22 cellular contexts compared by ENCODE assay signal in genomic region chr13:75418997-75419396, GRCh38.
DNase-seq lines count a peak whose midpoint lies in the region; ATAC-seq, FAIRE-seq and TF ChIP-seq lines count a peak whose summit lies in the region.
"Had no signal": no experiment of that assay in that cellular context is flagged by ENCODE, and none has a peak within 500 bp of the region (broad histone marks: within the 10 kb centered on the region; RNA-seq: fewer than 3 reads in every experiment).

No MANE protein-coding gene starts in this region.

- peaks cover 100% of the 10 kb centered on the region for H3K79me2 ChIP-seq in DOHH2 (ENCODE audit: control insufficient read depth, low read length)

- no peaks in the 10 kb centered on the region for H3K36me3 Mint-ChIP-seq in activated T-helper 1 cell treated with anti-CD3 and anti-CD28 coated beads, Interleukin-12 subunit alpha, Interleukin-12 subunit beta, Interleukin-2, Interleukin-4 antibody, amounts not matched to agents 30 ng/mL and 10 ng/mL and 1 ng/mL, durations not matched to agents 14 hours and 24 hours and 36 hours (ENCODE audit: low read depth)
- H3K36me3 Mint-ChIP-seq: IgD-negative memory B cell; naive thymus-derived CD4-positive, alpha-beta T cell had no signal

- peak in 3 of 4 donors; percentile 36 to 51 (median 38) for ATAC-seq in pancreas
- ATAC-seq in GM19035 (IDR thresholded peaks at IDR 0.05; ENCODE audit: unreplicated experiment) = no peak
- no peak for ATAC-seq in GM21529 (IDR thresholded peaks at IDR 0.05; ENCODE audit: unreplicated experiment)
- ATAC-seq: activated T-cell treated with anti-CD3 and anti-CD28 coated beads, Interleukin-2, amount 50 U/mL, for 72 hours; left colon; naive thymus-derived CD4-positive, alpha-beta T cell had no signal

- 19 to 24% methylated on average over 2 of the region's 2 CpGs for WGBS in pancreas, 2 donors

- H3K27me3 ChIP-seq in DOHH2 (ENCODE audit: control insufficient read depth, low read length) (no peaks in the 10 kb centered on the region), pancreas (no peaks in the 10 kb centered on the region)
- H3K27me3 ChIP-seq: transverse colon had no signal

- TF ChIP-seq CTCF in DOHH2 (IDR thresholded peaks at IDR 0.05; ENCODE audit: low read depth, low read length, poor library complexity, severe bottlenecking) (no peak), fibroblast of the aortic adventitia (IDR thresholded peaks at IDR 0.05; ENCODE audit: insufficient read depth, low read length) (no peak), pancreas (IDR thresholded peaks at IDR 0.05) (no peak)

- H3K36me3 ChIP-seq in DOHH2 (ENCODE audit: control insufficient read depth, low read length) (peaks cover 18% of the 10 kb centered on the region), pancreas (no peaks in the 10 kb centered on the region)
- H3K36me3 ChIP-seq: HAP-1, transverse colon had no signal

- peak overlapping the region; percentile 97 for H3K27ac ChIP-seq in DOHH2 (ENCODE audit: low read depth, low read length)
- H3K27ac ChIP-seq in pancreas = peak overlapping the region in 1 of 4 donors; percentile 12
- H3K27ac ChIP-seq: coronary artery, SK-N-MC, transverse colon had no signal

- H4K20me1 ChIP-seq in DOHH2 (ENCODE audit: control insufficient read depth, insufficient read depth, low read depth, low read length) = no peaks in the 10 kb centered on the region

- intact Hi-C loops in pancreas (cut with DNase I) = no loop called here
- intact Hi-C loops in activated T-helper 1 cell treated with anti-CD3 and anti-CD28 coated beads, Interleukin-12 subunit alpha, Interleukin-12 subunit beta, Interleukin-2, Interleukin-4 antibody, amounts not matched to agents 30 ng/mL and 10 ng/mL and 1 ng/mL, durations not matched to agents 14 hours and 24 hours and 36 hours (cut with micrococcal nuclease) = no loop called here

- no peak overlapping the region for H3K4me3 Mint-ChIP-seq in activated T-helper 1 cell treated with anti-CD3 and anti-CD28 coated beads, Interleukin-12 subunit alpha, Interleukin-12 subunit beta, Interleukin-2, Interleukin-4 antibody, amounts not matched to agents 30 ng/mL and 10 ng/mL and 1 ng/mL, durations not matched to agents 14 hours and 24 hours and 36 hours
- H3K4me3 Mint-ChIP-seq: activated T-cell treated with anti-CD3 and anti-CD28 coated beads, Interleukin-2, amount 50 U/mL, for 72 hours; IgD-negative memory B cell; naive thymus-derived CD4-positive, alpha-beta T cell had no signal

- H3K27me3 Mint-ChIP-seq in activated T-helper 1 cell treated with anti-CD3 and anti-CD28 coated beads, Interleukin-12 subunit alpha, Interleukin-12 subunit beta, Interleukin-2, Interleukin-4 antibody, amounts not matched to agents 30 ng/mL and 10 ng/mL and 1 ng/mL, durations not matched to agents 14 hours and 24 hours and 36 hours (ENCODE audit: insufficient read depth) = peaks cover 2% of the 10 kb centered on the region

- peaks cover 56% of the 10 kb centered on the region for H3F3A ChIP-seq in DOHH2 (ENCODE audit: control insufficient read depth, insufficient read depth)

- no peaks in the 10 kb centered on the region for H3K9me3 Mint-ChIP-seq in activated T-helper 1 cell treated with anti-CD3 and anti-CD28 coated beads, Interleukin-12 subunit alpha, Interleukin-12 subunit beta, Interleukin-2, Interleukin-4 antibody, amounts not matched to agents 30 ng/mL and 10 ng/mL and 1 ng/mL, durations not matched to agents 14 hours and 24 hours and 36 hours
- H3K9me3 Mint-ChIP-seq: activated T-cell treated with anti-CD3 and anti-CD28 coated beads, Interleukin-2, amount 50 U/mL, for 72 hours had no signal

- H3K27ac Mint-ChIP-seq in activated T-helper 1 cell treated with anti-CD3 and anti-CD28 coated beads, Interleukin-12 subunit alpha, Interleukin-12 subunit beta, Interleukin-2, Interleukin-4 antibody, amounts not matched to agents 30 ng/mL and 10 ng/mL and 1 ng/mL, durations not matched to agents 14 hours and 24 hours and 36 hours = no peak overlapping the region
- H3K27ac Mint-ChIP-seq: activated T-cell treated with anti-CD3 and anti-CD28 coated beads, Interleukin-2, amount 50 U/mL, for 72 hours; IgD-negative memory B cell; naive thymus-derived CD4-positive, alpha-beta T cell had no signal

- no peak for FAIRE-seq in pancreas (lab: Jason Lieb, UNC)

- H3K9me2 ChIP-seq in DOHH2 (replicated peaks; ENCODE audit: control insufficient read depth, low read length) = no peaks in the 10 kb centered on the region

- peak overlapping the region; percentile 63 for H3K4me3 ChIP-seq in DOHH2 (ENCODE audit: low read length)
- no peak overlapping the region for H3K4me3 ChIP-seq in fibroblast of the aortic adventitia (ENCODE audit: low read depth, low read length)
- no peak overlapping the region for H3K4me3 ChIP-seq in pancreas
- H3K4me3 ChIP-seq: coronary artery, HAP-1, SK-N-MC, transverse colon had no signal

- H3K4me2 ChIP-seq in DOHH2 (ENCODE audit: low read length) = peak overlapping the region; percentile 86

- peak; percentile 47 for DNase-seq in NOMO-1 treated with DMSO at 0.1 percent for 48 hours (lab: John Stamatoyannopoulos, UW; ENCODE audit: unreplicated experiment)
- DNase-seq in fibroblast of the aortic adventitia (ENCODE audit: low read depth) = peak; percentile 66
- DNase-seq in pancreas = no peak
- no peak for DNase-seq in activated T-helper 1 cell treated with anti-CD3 and anti-CD28 coated beads, Interleukin-12 subunit alpha, Interleukin-12 subunit beta, Interleukin-2, Interleukin-4 antibody, amounts not matched to agents 30 ng/mL and 10 ng/mL and 1 ng/mL, durations not matched to agents 14 hours and 24 hours and 36 hours (ENCODE audit: low spot score)
- no peak for DNase-seq in cerebellar nuclear complex (lab: John Stamatoyannopoulos, UW)
- DNase-seq: activated CD4-positive, alpha-beta T cell treated with anti-CD3 and anti-CD28 coated beads, Interleukin-2, amount 50 U/mL, for 4 hours; activated T-cell treated with anti-CD3 and anti-CD28 coated beads, Interleukin-2, amount 50 U/mL, for 72 hours; erythroblast; hypothalamus; left colon; naive thymus-derived CD4-positive, alpha-beta T cell; NCI-H1105; retina; stimulated activated CD4-positive, alpha-beta T cell treated with anti-CD3 and anti-CD28 coated beads, Interleukin-2, amount 100 ng/mL, for 24 hours; transverse colon had no signal

- no peaks in the 10 kb centered on the region for H3K9me3 ChIP-seq in DOHH2 (ENCODE audit: control insufficient read depth, insufficient read depth, low read length)
- no peaks in the 10 kb centered on the region for H3K9me3 ChIP-seq in pancreas
- H3K9me3 ChIP-seq: HAP-1, transverse colon had no signal

- H3K4me1 ChIP-seq in DOHH2 (ENCODE audit: control insufficient read depth, low read length) (peaks cover 100% of the 10 kb centered on the region), pancreas (peaks cover 7 to 34% (median 30%) of the 10 kb centered on the region in 3 donors)
- H3K4me1 ChIP-seq: HAP-1 had no signal

- peaks cover 7% of the 10 kb centered on the region for H3K4me1 Mint-ChIP-seq in activated T-helper 1 cell treated with anti-CD3 and anti-CD28 coated beads, Interleukin-12 subunit alpha, Interleukin-12 subunit beta, Interleukin-2, Interleukin-4 antibody, amounts not matched to agents 30 ng/mL and 10 ng/mL and 1 ng/mL, durations not matched to agents 14 hours and 24 hours and 36 hours (ENCODE audit: low read depth)
- H3K4me1 Mint-ChIP-seq: naive thymus-derived CD4-positive, alpha-beta T cell had no signal

Comparison
In these comparisons a context has a peak if more than half of its experiments do, and no peak if none do; other contexts are left out.
1. DNase-seq: peak in NOMO-1 treated with DMSO at 0.1 percent for 48 hours (single experiment) and fibroblast of the aortic adventitia (single experiment); none in pancreas (0 of 6), activated T-helper 1 cell treated with anti-CD3 and anti-CD28 coated beads, Interleukin-12 subunit alpha, Interleukin-12 subunit beta, Interleukin-2, Interleukin-4 antibody, amounts not matched to agents 30 ng/mL and 10 ng/mL and 1 ng/mL, durations not matched to agents 14 hours and 24 hours and 36 hours (single experiment) and cerebellar nuclear complex (0 of 2).
2. ATAC-seq: peak in pancreas (3 of 4); none in GM19035 (single experiment) and GM21529 (single experiment).